ENCODE assay signal across 3 cellular contexts in the genomic region with DNA sequence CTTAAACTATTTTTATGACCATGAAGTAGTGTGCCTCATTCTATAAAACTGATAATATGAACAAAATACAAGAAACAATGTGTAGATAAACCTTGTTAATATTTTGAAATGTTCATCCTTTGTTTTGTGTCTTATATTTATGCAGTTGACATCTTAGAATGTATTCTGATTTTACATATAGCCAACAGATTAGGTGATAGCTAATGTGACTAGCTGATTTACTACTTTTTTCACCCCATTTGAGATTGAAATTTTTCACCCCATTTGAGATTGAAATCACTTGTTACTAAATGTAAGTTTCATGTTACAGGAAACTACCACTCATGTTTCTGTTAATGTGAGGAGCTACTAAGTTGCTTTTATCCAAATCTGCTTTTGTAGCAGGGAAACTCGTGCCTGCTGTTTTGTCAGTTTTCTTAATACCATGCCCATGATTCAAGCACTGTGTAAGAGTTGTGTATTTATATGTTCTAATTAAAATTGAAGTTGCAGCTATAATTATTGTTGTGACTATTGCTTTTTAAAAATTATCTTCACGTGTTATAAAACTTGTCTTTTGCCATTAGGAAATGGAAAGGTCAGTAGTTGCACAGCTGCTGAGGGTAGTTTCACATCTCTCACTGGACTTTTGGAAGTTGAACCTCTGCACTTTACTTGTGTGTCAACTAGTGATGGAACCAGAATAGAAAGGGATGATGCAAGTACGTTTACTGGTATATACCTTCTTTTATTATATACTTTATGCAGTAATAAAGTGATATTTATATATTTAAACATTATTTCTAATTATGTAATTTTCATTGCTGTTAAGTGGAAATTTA.
TF ChIP-seq lines count a peak whose summit lies in the region.

No MANE protein-coding gene starts in this region.

TF ChIP-seq in A549, 52 proteins besides CTCF, POLR2A, EP300 and RAD21 (continued from another document):
- no peak for TF ChIP-seq ZSCAN20 (CRISPR knock-in tag; IDR thresholded peaks at IDR 0.05)
- no peak for TF ChIP-seq FOSB (CRISPR knock-in tag; IDR thresholded peaks at IDR 0.05)
- TF ChIP-seq HOXA7 (CRISPR knock-in tag; IDR thresholded peaks at IDR 0.05) = no peak
- TF ChIP-seq MYC (IDR thresholded peaks at IDR 0.05; ENCODE audit: borderline replicate concordance, low read length) = no peak
- TF ChIP-seq NPAS2 (CRISPR knock-in tag; IDR thresholded peaks at IDR 0.05; ENCODE audit: borderline replicate concordance) = no peak
- TF ChIP-seq FOSL2 (IDR thresholded peaks at IDR 0.05) = no peak
- TF ChIP-seq FOSL2 (CRISPR knock-in tag; IDR thresholded peaks at IDR 0.05) = no peak
- no peak for TF ChIP-seq BHLHE40 (IDR thresholded peaks at IDR 0.05; ENCODE audit: low read depth, low read length)
- no peak for TF ChIP-seq SREBF2 (IDR thresholded peaks at IDR 0.05)
- no peak for TF ChIP-seq USF2 (IDR thresholded peaks at IDR 0.05)

TF ChIP-seq in IMR-90, 13 proteins besides CTCF, POLR2A, EP300 and RAD21:
- no peak for TF ChIP-seq CHD1 (IDR thresholded peaks at IDR 0.05; ENCODE audit: low read depth, low read length)
- TF ChIP-seq MAZ (IDR thresholded peaks at IDR 0.05; ENCODE audit: borderline replicate concordance, low read depth, low read length) = no peak
TF ChIP-seq in IMR-90: peak in this region for 0.

TF ChIP-seq in liver, 16 proteins besides CTCF, POLR2A, EP300 and RAD21 (continued from another document):
- TF ChIP-seq HNF4G (IDR thresholded peaks at IDR 0.05) (peak; percentile 99), FOXA2 (IDR thresholded peaks at IDR 0.05) (peak; percentile 22), JUND (IDR thresholded peaks at IDR 0.05) (peak; percentile 55 to 58), GABPA (IDR thresholded peaks at IDR 0.05 in 1 of 2, conservative IDR thresholded peaks at IDR 0.05 in 1 of 2) (peak in 1 of 2 donors; percentile 19), HNF4A (conservative IDR thresholded peaks at IDR 0.05) (peak; percentile 98 to 100), MAX (IDR thresholded peaks at IDR 0.05) (peak; percentile 22), NR2F2 (IDR thresholded peaks at IDR 0.05) (peak; percentile 80), RXRA (IDR thresholded peaks at IDR 0.05) (peak; percentile 73 to 87), YY1 (IDR thresholded peaks at IDR 0.05) (peak; percentile 48), ATF3 (IDR thresholded peaks at IDR 0.05) (peak; percentile 95), REST (IDR thresholded peaks at IDR 0.05) (no peak), TAF1 (conservative IDR thresholded peaks at IDR 0.05) (no peak), EGR1 (IDR thresholded peaks at IDR 0.05; ENCODE audit: low read depth in 2 of 2) (no peak)
- TF ChIP-seq, protein P1, sequence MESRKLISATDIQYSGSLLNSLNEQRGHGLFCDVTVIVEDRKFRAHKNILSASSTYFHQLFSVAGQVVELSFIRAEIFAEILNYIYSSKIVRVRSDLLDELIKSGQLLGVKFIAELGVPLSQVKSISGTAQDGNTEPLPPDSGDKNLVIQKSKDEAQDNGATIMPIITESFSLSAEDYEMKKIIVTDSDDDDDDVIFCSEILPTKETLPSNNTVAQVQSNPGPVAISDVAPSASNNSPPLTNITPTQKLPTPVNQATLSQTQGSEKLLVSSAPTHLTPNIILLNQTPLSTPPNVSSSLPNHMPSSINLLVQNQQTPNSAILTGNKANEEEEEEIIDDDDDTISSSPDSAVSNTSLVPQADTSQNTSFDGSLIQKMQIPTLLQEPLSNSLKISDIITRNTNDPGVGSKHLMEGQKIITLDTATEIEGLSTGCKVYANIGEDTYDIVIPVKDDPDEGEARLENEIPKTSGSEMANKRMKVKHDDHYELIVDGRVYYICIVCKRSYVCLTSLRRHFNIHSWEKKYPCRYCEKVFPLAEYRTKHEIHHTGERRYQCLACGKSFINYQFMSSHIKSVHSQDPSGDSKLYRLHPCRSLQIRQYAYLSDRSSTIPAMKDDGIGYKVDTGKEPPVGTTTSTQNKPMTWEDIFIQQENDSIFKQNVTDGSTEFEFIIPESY (IDR thresholded peaks at IDR 0.05) = no peak
TF ChIP-seq in liver: peak in this region for 11.
